In genomic region chr16:85828166-85828565, GRCh38 we compare ENCODE assay signal across 34 cellular contexts.
"Had no signal": no experiment of that assay in that cellular context is flagged by ENCODE, and none has a peak within 500 bp of the region (broad histone marks: within the 10 kb centered on the region; RNA-seq: fewer than 3 reads in every experiment).

No MANE protein-coding gene starts in this region.

- H3K4me1 Mint-ChIP-seq: activated CD8-positive, alpha-beta memory T cell treated with anti-CD3 and anti-CD28 coated beads, Interleukin-2, amount 10 ng/mL, durations not matched to agents 7 days and 5 days; activated naive CD4-positive, alpha-beta T cell treated with anti-CD3 and anti-CD28 coated beads, Interleukin-2, amount 10 ng/mL, durations not matched to agents 7 days and 5 days; brain; endodermal cell had no signal

- H3K4me3 ChIP-seq: ascending aorta, breast epithelium, cardiac muscle cell, coronary artery, dorsolateral prefrontal cortex, heart left ventricle had no signal

- H3K36me3 Mint-ChIP-seq: activated CD4-positive, alpha-beta memory T cell treated with anti-CD3 and anti-CD28 coated beads for 36 hours; activated naive CD4-positive, alpha-beta T cell treated with anti-CD3 and anti-CD28 coated beads, Interleukin-2, amount 10 ng/mL, durations not matched to agents 7 days and 5 days; brain had no signal

- H3K4me1 ChIP-seq: ascending aorta, breast epithelium had no signal

- H3K27me3 Mint-ChIP-seq: activated B cell treated with CpG ODN at 0.5 μM for 24 hours had no signal

- H3K27ac Mint-ChIP-seq: activated CD4-positive, alpha-beta memory T cell treated with anti-CD3 and anti-CD28 coated beads for 36 hours; activated CD8-positive, alpha-beta memory T cell treated with anti-CD3 and anti-CD28 coated beads, Interleukin-2, amount 10 ng/mL, durations not matched to agents 7 days and 5 days; activated CD8-positive, alpha-beta T cell treated with anti-CD3 and anti-CD28 coated beads, Interleukin-2, amount 10 ng/mL, durations not matched to agents 7 days and 5 days; activated naive CD4-positive, alpha-beta T cell treated with anti-CD3 and anti-CD28 coated beads, Interleukin-2, amount 10 ng/mL, durations not matched to agents 7 days and 5 days; activated naive CD4-positive, alpha-beta T cell treated with anti-CD3 and anti-CD28 coated beads, Interleukin-2, amount 50 U/mL, for 72 hours; activated naive CD8-positive, alpha-beta T cell treated with anti-CD3 and anti-CD28 coated beads, Interleukin-2, amount 10 ng/mL, durations not matched to agents 7 days and 5 days; activated T-helper 1 cell treated with anti-CD3 and anti-CD28 coated beads, Interleukin-12 subunit alpha, Interleukin-12 subunit beta, Interleukin-2, Interleukin-4 antibody, amounts not matched to agents 30 ng/mL and 10 ng/mL and 1 ng/mL, durations not matched to agents 14 hours and 24 hours and 36 hours; activated T-helper 2 cell treated with anti-CD3 and anti-CD28 coated beads, Interferon-gamma antibody, Interleukin-2, Interleukin-4, amounts not matched to agents 10 μg/mL and 5 μg/mL and 100 μg/mL, durations not matched to agents 14 hours and 24 hours and 36 hours; brain; dendritic cell treated with granulocyte-macrophage colony-stimulating factor and Interleukin-4, amounts not matched to agents 40 ng/mL and 50 ng/mL, for 4 days; endodermal cell; T-helper 17 cell had no signal

- H3K4me3 Mint-ChIP-seq: activated CD4-positive, alpha-beta memory T cell treated with anti-CD3 and anti-CD28 coated beads for 36 hours; activated CD8-positive, alpha-beta memory T cell treated with anti-CD3 and anti-CD28 coated beads, Interleukin-2, amount 10 ng/mL, durations not matched to agents 7 days and 5 days; activated CD8-positive, alpha-beta T cell treated with anti-CD3 and anti-CD28 coated beads, Interleukin-2, amount 10 ng/mL, durations not matched to agents 7 days and 5 days; activated naive CD4-positive, alpha-beta T cell treated with anti-CD3 and anti-CD28 coated beads, Interleukin-2, amount 10 ng/mL, durations not matched to agents 7 days and 5 days; activated naive CD8-positive, alpha-beta T cell treated with anti-CD3 and anti-CD28 coated beads, Interleukin-2, amount 10 ng/mL, durations not matched to agents 7 days and 5 days; activated T-helper 1 cell treated with anti-CD3 and anti-CD28 coated beads, Interleukin-12 subunit alpha, Interleukin-12 subunit beta, Interleukin-2, Interleukin-4 antibody, amounts not matched to agents 30 ng/mL and 10 ng/mL and 1 ng/mL, durations not matched to agents 14 hours and 24 hours and 36 hours; dendritic cell treated with granulocyte-macrophage colony-stimulating factor and Interleukin-4, amounts not matched to agents 40 ng/mL and 50 ng/mL, for 4 days; endodermal cell; T-helper 2 cell treated with Interferon-gamma antibody and Interleukin-4, amounts not matched to agents 5 μg/mL and 100 μg/mL, for 36 hours had no signal

- H3K27ac ChIP-seq: ascending aorta, breast epithelium, cardiac muscle cell, coronary artery, dorsolateral prefrontal cortex, heart left ventricle, WERI-Rb-1 had no signal

- DNase-seq: activated B cell treated with CpG ODN at 0.5 μM for 24 hours; activated CD4-positive, alpha-beta memory T cell treated with anti-CD3 and anti-CD28 coated beads for 36 hours; activated CD4-positive, alpha-beta T cell treated with anti-CD3 and anti-CD28 coated beads for 48 hours; activated CD8-positive, alpha-beta memory T cell treated with anti-CD3 and anti-CD28 coated beads, Interleukin-2, amount 10 ng/mL, durations not matched to agents 7 days and 5 days; activated CD8-positive, alpha-beta memory T cell treated with anti-CD3 and anti-CD28 coated beads, Interleukin-2, amount 50 U/mL, for 4 hours; activated CD8-positive, alpha-beta T cell treated with anti-CD3 and anti-CD28 coated beads, Interleukin-2, amount 10 ng/mL, durations not matched to agents 7 days and 5 days; activated gamma-delta T cell; activated naive CD4-positive, alpha-beta T cell; activated naive CD4-positive, alpha-beta T cell treated with anti-CD3 and anti-CD28 coated beads, Interleukin-2, amount 10 ng/mL, durations not matched to agents 7 days and 5 days; activated naive CD8-positive, alpha-beta T cell treated with anti-CD3 and anti-CD28 coated beads, Interleukin-2, amount 10 ng/mL, durations not matched to agents 7 days and 5 days; activated T-cell treated with anti-CD3 and anti-CD28 coated beads, Interleukin-2, amount 50 U/mL, for 1 hour; activated T-cell treated with anti-CD3 and anti-CD28 coated beads, Interleukin-2, amount 50 U/mL, for 48 hours; central memory CD4-positive, alpha-beta T cell; cerebellar nuclear complex; effector memory CD4-positive, alpha-beta T cell; endodermal cell; foreskin fibroblast; glutamatergic neuron; heart left ventricle; T-helper 1 cell; T-helper 17 cell; T1000; WERI-Rb-1 had no signal

- H3K36me3 ChIP-seq: ascending aorta, breast epithelium, cardiac muscle cell, heart left ventricle, WERI-Rb-1 had no signal

- H3K27me3 ChIP-seq: ascending aorta, cardiac muscle cell had no signal

- H3K9me3 ChIP-seq: ascending aorta, breast epithelium, heart left ventricle had no signal

- H3K9me3 Mint-ChIP-seq: activated CD4-positive, alpha-beta memory T cell treated with anti-CD3 and anti-CD28 coated beads for 36 hours; activated naive CD8-positive, alpha-beta T cell treated with anti-CD3 and anti-CD28 coated beads, Interleukin-2, amount 10 ng/mL, durations not matched to agents 7 days and 5 days; dendritic cell treated with granulocyte-macrophage colony-stimulating factor and Interleukin-4, amounts not matched to agents 40 ng/mL and 50 ng/mL, for 4 days; T-helper 2 cell treated with Interferon-gamma antibody and Interleukin-4, amounts not matched to agents 5 μg/mL and 100 μg/mL, for 36 hours had no signal
